ENCODE assay signal across 10 cellular contexts in the genomic region with DNA sequence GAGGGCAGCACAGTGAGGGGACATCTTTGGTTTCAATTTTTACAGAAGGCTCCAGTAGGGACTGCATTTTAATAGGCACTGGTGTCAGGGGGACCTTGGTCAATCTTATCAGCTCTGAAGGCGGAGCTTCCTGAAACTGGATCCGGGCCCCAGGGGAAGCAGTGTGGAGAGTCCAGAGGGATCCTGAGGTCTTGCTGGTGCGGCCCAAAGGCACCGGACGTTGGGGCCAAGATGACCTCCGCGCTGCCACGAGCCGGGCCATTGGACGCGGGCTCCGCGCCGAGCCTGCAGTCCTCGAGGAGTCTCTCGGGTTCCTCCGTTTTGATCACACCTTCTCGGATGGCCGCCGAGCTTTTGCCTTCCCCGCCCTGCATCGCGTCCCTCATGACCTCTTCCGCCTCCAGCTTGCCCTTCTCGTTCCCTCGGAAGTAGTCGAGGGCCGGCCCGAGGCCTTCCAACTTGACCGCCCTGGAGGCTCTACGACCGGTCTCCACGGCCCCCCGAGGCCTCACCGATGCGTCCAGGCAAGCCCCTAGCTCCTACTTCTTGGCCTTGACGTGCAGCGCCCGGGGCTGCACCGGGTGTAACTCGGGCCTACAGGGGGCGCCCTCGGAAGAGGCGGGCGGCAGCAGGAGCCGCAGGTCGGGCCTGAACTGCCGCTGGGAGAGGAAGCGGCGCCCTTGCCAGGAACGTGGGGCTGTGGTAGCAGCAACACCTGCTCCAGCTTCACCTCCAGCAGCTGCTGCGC. TPM values are rescaled to one million over a fixed set of nuclear protein-coding genes. Genes with fewer than 3 reads are reported as not detected.
DNase-seq lines count a peak whose midpoint lies in the region; TF ChIP-seq lines count a peak whose summit lies in the region.
"Had no signal": no experiment of that assay in that cellular context is flagged by ENCODE, and none has a peak within 500 bp of the region (broad histone marks: within the 10 kb centered on the region; RNA-seq: fewer than 3 reads in every experiment).

No MANE protein-coding gene starts in this region.

- TF ChIP-seq CTCF in GM12864 (IDR thresholded peaks at IDR 0.05; ENCODE audit: low read depth, low read length, missing control alignments), result peak; percentile 66
- TF ChIP-seq CTCF in mesothelial cell of epicardium (IDR thresholded peaks at IDR 0.05; ENCODE audit: unreplicated experiment), result no peak

- no peak overlapping the region for H3K4me3 Mint-ChIP-seq in mesothelial cell of epicardium

- H3K27me3 ChIP-seq in SJCRH30 (no peaks in the 10 kb centered on the region), HAP-1 (ENCODE audit: low read depth) (no peaks in the 10 kb centered on the region)

- H3K9me3 ChIP-seq in SJCRH30 (replicated peaks) (0 out of 2 replicates have a peak, but pooled peaks cover 2% of the 10 kb centered on the region), HAP-1 (no peaks in the 10 kb centered on the region)

- H3K4me1 ChIP-seq in SJCRH30, result peaks cover 6% of the 10 kb centered on the region
- no peaks in the 10 kb centered on the region for H3K4me1 ChIP-seq in HAP-1

- H3K36me3 Mint-ChIP-seq in mesothelial cell of epicardium, result no peaks in the 10 kb centered on the region

- peaks cover 12% of the 10 kb centered on the region for H3K9me3 Mint-ChIP-seq in mesothelial cell of epicardium

- no peaks in the 10 kb centered on the region for H3K27me3 Mint-ChIP-seq in mesothelial cell of epicardium (ENCODE audit: low read depth)

- in situ Hi-C loops in HAP-1 (cut with MboI; ENCODE audit: low sequenced_read_pairs), result no loop called here

- no peak overlapping the region for H3K27ac Mint-ChIP-seq in mesothelial cell of epicardium

- no peaks in the 10 kb centered on the region for H3K4me1 Mint-ChIP-seq in mesothelial cell of epicardium

- H3K27ac ChIP-seq in SJCRH30, result no peak overlapping the region

- peak; percentile 19 for DNase-seq in GM12864 (ENCODE audit: low read depth)
- DNase-seq in activated CD4-positive, CD25-positive, alpha-beta regulatory T cell treated with anti-CD3 and anti-CD28 coated beads, Interleukin-2, amount 50 U/mL, for 72 hours, result peak; percentile 36
- peak; percentile 9 for DNase-seq in dermis blood vessel endothelial cell
- peak; percentile 48 for DNase-seq in stimulated activated CD4-positive, alpha-beta T cell treated with anti-CD3 and anti-CD28 coated beads, Interleukin-15, amount 100 ng/mL, for 24 hours
- DNase-seq in SJCRH30, result no peak
- no peak for DNase-seq in mesothelial cell of epicardium (ENCODE audit: low spot score in 2 of 2, unreplicated experiment in 2 of 2)
- DNase-seq in OCI-M2 (lab: John Stamatoyannopoulos, UW; ENCODE audit: unreplicated experiment), result no peak
- DNase-seq in HAP-1 (ENCODE audit: low spot score in 2 of 2), result no peak
- DNase-seq: DND-41 had no signal

- H3K36me3 ChIP-seq in SJCRH30 (no peaks in the 10 kb centered on the region), HAP-1 (replicated peaks) (no peaks in the 10 kb centered on the region)

- no peak overlapping the region for H3K4me3 ChIP-seq in GM12864 (ENCODE audit: low read depth, low read length)
- H3K4me3 ChIP-seq in SJCRH30, result no peak overlapping the region
- H3K4me3 ChIP-seq in HAP-1, result no peak overlapping the region

RNA-seq across cellular contexts. Expression of a gene that starts 18.8 kb away (rescaled TPM):
- not detected in 2 replicates for total RNA-seq in dermis blood vessel endothelial cell
- total RNA-seq in SJCRH30 (2014; rRNA removed; shearing (Covaris generic)), result not detected in 2 replicates
- total RNA-seq in mesothelial cell of epicardium, result not detected in 3 replicates
- total RNA-seq: liver had no signal

RNA-seq across cellular contexts. Expression of a gene that starts 37.9 kb away (rescaled TPM):
- under 0.01 and 0.09 TPM in 2 replicates for total RNA-seq in dermis blood vessel endothelial cell
- total RNA-seq in SJCRH30 (2014; rRNA removed; shearing (Covaris generic)), result 0.13 TPM in 1 of 2 replicates, not detected in the other
- not detected in 3 replicates for total RNA-seq in mesothelial cell of epicardium

RNA-seq across cellular contexts. Expression of a gene that starts 41.1 kb away (rescaled TPM):
- total RNA-seq in dermis blood vessel endothelial cell (4.4 and 7.1 TPM in 2 replicates), mesothelial cell of epicardium (17.8 to 19.2 TPM (median 18.0 TPM) in 3 replicates)
- 23.8 and 27.2 TPM in 2 replicates for total RNA-seq in SJCRH30 (2014; rRNA removed; shearing (Covaris generic))

RNA-seq across cellular contexts. Expression of a gene that starts 53.4 kb away (rescaled TPM):
- 8.9 and 11.2 TPM in 2 replicates for total RNA-seq in dermis blood vessel endothelial cell
- 10.9 and 11.0 TPM in 2 replicates for total RNA-seq in SJCRH30 (2014; rRNA removed; shearing (Covaris generic))
- 5.2 to 6.0 TPM (median 5.6 TPM) in 3 replicates for total RNA-seq in mesothelial cell of epicardium

Comparison
In these comparisons a context has a peak if more than half of its experiments do, and no peak if none do; other contexts are left out.
1. DNase-seq: peak in GM12864 (single experiment), activated CD4-positive, CD25-positive, alpha-beta regulatory T cell treated with anti-CD3 and anti-CD28 coated beads, Interleukin-2, amount 50 U/mL, for 72 hours (single experiment), dermis blood vessel endothelial cell (single experiment) and stimulated activated CD4-positive, alpha-beta T cell treated with anti-CD3 and anti-CD28 coated beads, Interleukin-15, amount 100 ng/mL, for 24 hours (single experiment); none in SJCRH30 (0 of 2), mesothelial cell of epicardium (0 of 2), OCI-M2 (single experiment) and HAP-1 (0 of 2).